ENCODE assay signal across 1 cellular context in the genomic region with DNA sequence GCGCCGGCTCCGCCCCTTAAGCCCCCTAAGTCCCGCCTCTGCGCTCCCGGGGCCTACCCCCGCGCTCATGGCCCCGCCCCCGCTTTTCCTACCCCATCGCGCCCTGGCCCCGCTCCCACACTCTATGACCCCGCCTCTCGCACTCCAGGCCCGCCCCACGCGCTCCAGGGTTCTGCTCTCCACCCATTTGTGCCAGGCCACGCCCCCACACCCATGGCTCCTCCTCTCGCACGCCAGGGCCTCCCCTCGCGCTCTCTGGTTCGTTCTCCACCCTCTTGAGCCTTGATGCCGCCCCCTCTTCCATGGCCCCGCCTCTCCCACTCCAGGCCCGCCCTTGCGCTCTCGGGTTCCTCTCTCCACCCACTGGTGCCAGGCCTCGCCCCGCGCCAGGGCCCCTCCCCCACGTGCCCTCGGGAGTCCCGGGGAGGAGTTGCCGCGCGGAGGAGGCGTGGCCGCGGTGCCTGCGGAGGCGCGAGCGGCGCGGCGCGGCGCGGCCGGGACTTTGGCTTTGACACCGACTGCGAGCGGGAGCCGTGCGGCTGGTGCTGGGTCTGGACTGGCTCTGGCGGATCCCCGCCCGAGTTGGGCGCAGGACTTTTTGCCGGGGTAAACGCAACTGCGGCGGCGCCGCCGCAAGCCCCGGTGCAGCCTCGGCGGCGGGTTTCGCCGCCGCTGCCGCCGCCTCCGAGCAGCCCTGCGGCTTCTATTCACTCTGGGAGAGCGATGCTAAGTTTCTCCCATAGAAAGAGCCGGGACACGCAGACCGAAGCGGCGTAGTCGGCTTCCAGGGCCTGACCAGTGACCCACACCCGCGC.
TF ChIP-seq lines count a peak whose summit lies in the region.

TSS of gene EEPD1 (plus strand) at position 499 of the 815 bp plus-strand sequence. CDS start 1,071 bp downstream, outside the sequence.

TF ChIP-seq in HepG2, 621 proteins besides CTCF, POLR2A, EP300 and RAD21 (continued from another document and continues in another):
- TF ChIP-seq, protein P1, sequence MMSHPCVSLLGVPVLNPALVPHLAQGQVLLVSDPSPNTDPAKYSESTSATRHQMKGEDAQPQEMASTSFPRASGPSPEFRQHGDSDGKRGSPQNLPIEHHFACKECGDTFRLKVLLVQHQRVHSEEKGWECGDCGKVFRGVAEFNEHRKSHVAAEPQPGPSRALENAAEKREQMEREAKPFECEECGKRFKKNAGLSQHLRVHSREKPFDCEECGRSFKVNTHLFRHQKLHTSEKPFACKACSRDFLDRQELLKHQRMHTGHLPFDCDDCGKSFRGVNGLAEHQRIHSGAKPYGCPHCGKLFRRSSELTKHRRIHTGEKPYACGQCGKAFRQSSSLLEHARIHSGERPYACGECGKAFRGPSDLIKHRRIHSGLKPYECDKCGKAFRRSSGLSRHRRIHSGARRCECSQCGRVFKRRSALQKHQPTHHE (CRISPR knock-in tag; IDR thresholded peaks at IDR 0.05; ENCODE audit: borderline replicate concordance), result peak; percentile 78; the same call in 1 of the 2 replicates
- TF ChIP-seq ISX (CRISPR knock-in tag; conservative IDR thresholded peaks at IDR 0.05), result no peak
- no peak for TF ChIP-seq JUND (CRISPR knock-in tag; IDR thresholded peaks at IDR 0.05)
- TF ChIP-seq PRDM4 (CRISPR knock-in tag; IDR thresholded peaks at IDR 0.05; ENCODE audit: borderline replicate concordance), result no peak
- no peak for TF ChIP-seq ZNF296 (CRISPR knock-in tag; conservative IDR thresholded peaks at IDR 0.05)
- TF ChIP-seq ZNF850 (CRISPR knock-in tag; conservative IDR thresholded peaks at IDR 0.05), result no peak
- TF ChIP-seq RFX1 (IDR thresholded peaks at IDR 0.05), result no peak
- no peak for TF ChIP-seq CC2D1A (CRISPR knock-in tag; IDR thresholded peaks at IDR 0.05)
- TF ChIP-seq KMT2A (CRISPR knock-in tag; IDR thresholded peaks at IDR 0.05), result peak; percentile 89; the same call in 1 of the 2 replicates
- no peak for TF ChIP-seq CREM (IDR thresholded peaks at IDR 0.05)
- TF ChIP-seq CREM (CRISPR knock-in tag; IDR thresholded peaks at IDR 0.05), result no peak
- TF ChIP-seq, protein P2, sequence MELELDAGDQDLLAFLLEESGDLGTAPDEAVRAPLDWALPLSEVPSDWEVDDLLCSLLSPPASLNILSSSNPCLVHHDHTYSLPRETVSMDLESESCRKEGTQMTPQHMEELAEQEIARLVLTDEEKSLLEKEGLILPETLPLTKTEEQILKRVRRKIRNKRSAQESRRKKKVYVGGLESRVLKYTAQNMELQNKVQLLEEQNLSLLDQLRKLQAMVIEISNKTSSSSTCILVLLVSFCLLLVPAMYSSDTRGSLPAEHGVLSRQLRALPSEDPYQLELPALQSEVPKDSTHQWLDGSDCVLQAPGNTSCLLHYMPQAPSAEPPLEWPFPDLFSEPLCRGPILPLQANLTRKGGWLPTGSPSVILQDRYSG (CRISPR knock-in tag; IDR thresholded peaks at IDR 0.05), result no peak
- TF ChIP-seq ZNF333 (CRISPR knock-in tag; IDR thresholded peaks at IDR 0.05; ENCODE audit: borderline replicate concordance), result no peak
- TF ChIP-seq NFE2L2 (IDR thresholded peaks at IDR 0.05; ENCODE audit: low read length), result no peak
- no peak for TF ChIP-seq ZBTB33 (CRISPR knock-in tag; IDR thresholded peaks at IDR 0.05)
- no peak for TF ChIP-seq CHD4 (IDR thresholded peaks at IDR 0.05; ENCODE audit: borderline replicate concordance, low read length)
- TF ChIP-seq ZNF326 (CRISPR knock-in tag; IDR thresholded peaks at IDR 0.05; ENCODE audit: borderline replicate concordance), result no peak
- no peak for TF ChIP-seq MEIS1 (CRISPR knock-in tag; IDR thresholded peaks at IDR 0.05; ENCODE audit: borderline replicate concordance)
- TF ChIP-seq ZNF652 (CRISPR knock-in tag; IDR thresholded peaks at IDR 0.05; ENCODE audit: borderline replicate concordance, low read depth), result no peak
- no peak for TF ChIP-seq RBM22 (optimal IDR thresholded peaks at IDR 0.05; ENCODE audit: low read length)
- TF ChIP-seq ZNF329 (CRISPR knock-in tag; IDR thresholded peaks at IDR 0.05; ENCODE audit: low read depth), result no peak
- TF ChIP-seq BCLAF1 (IDR thresholded peaks at IDR 0.05), result no peak
- TF ChIP-seq ZNF263 (CRISPR knock-in tag; IDR thresholded peaks at IDR 0.05), result no peak
- no peak for TF ChIP-seq SATB2 (CRISPR knock-in tag; IDR thresholded peaks at IDR 0.05)
- TF ChIP-seq SETDB1 (CRISPR knock-in tag; IDR thresholded peaks at IDR 0.05; ENCODE audit: borderline replicate concordance), result no peak
- TF ChIP-seq FOSL2 (CRISPR knock-in tag; IDR thresholded peaks at IDR 0.05), result no peak
- TF ChIP-seq, protein P3, sequence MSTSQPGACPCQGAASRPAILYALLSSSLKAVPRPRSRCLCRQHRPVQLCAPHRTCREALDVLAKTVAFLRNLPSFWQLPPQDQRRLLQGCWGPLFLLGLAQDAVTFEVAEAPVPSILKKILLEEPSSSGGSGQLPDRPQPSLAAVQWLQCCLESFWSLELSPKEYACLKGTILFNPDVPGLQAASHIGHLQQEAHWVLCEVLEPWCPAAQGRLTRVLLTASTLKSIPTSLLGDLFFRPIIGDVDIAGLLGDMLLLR (CRISPR knock-in tag; IDR thresholded peaks at IDR 0.05), result no peak
- TF ChIP-seq MAFK (conservative IDR thresholded peaks at IDR 0.05 in 1 of 2, IDR thresholded peaks at IDR 0.05 in 1 of 2; ENCODE audit: low read length in 2 of 2), result no peak
- peak; percentile 6; the same call in 1 of the 2 replicates for TF ChIP-seq BCL6 (CRISPR knock-in tag; IDR thresholded peaks at IDR 0.05)
- 0 out of 2 replicates have a peak, but pooled peaks have one; percentile 44 for TF ChIP-seq KDM2A (CRISPR knock-in tag; IDR thresholded peaks at IDR 0.05; ENCODE audit: borderline replicate concordance, low read depth)
- TF ChIP-seq TEAD2 (CRISPR knock-in tag; IDR thresholded peaks at IDR 0.05), result no peak
- TF ChIP-seq ZNF17 (CRISPR knock-in tag; IDR thresholded peaks at IDR 0.05), result no peak
- no peak for TF ChIP-seq CENPT (CRISPR knock-in tag; IDR thresholded peaks at IDR 0.05; ENCODE audit: low read depth)
- TF ChIP-seq, protein P4, sequence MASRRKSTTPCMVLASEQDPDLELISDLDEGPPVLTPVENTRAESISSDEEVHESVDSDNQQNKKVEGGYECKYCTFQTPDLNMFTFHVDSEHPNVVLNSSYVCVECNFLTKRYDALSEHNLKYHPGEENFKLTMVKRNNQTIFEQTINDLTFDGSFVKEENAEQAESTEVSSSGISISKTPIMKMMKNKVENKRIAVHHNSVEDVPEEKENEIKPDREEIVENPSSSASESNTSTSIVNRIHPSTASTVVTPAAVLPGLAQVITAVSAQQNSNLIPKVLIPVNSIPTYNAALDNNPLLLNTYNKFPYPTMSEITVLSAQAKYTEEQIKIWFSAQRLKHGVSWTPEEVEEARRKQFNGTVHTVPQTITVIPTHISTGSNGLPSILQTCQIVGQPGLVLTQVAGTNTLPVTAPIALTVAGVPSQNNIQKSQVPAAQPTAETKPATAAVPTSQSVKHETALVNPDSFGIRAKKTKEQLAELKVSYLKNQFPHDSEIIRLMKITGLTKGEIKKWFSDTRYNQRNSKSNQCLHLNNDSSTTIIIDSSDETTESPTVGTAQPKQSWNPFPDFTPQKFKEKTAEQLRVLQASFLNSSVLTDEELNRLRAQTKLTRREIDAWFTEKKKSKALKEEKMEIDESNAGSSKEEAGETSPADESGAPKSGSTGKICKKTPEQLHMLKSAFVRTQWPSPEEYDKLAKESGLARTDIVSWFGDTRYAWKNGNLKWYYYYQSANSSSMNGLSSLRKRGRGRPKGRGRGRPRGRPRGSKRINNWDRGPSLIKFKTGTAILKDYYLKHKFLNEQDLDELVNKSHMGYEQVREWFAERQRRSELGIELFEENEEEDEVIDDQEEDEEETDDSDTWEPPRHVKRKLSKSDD (CRISPR knock-in tag; IDR thresholded peaks at IDR 0.05; ENCODE audit: low read depth), result no peak
- no peak for TF ChIP-seq ZNF724P (CRISPR knock-in tag; IDR thresholded peaks at IDR 0.05; ENCODE audit: borderline replicate concordance)
- 0 out of 2 replicates have a peak, but pooled peaks have one; percentile 7 for TF ChIP-seq ZFY (CRISPR knock-in tag; IDR thresholded peaks at IDR 0.05)
- TF ChIP-seq, protein P5, sequence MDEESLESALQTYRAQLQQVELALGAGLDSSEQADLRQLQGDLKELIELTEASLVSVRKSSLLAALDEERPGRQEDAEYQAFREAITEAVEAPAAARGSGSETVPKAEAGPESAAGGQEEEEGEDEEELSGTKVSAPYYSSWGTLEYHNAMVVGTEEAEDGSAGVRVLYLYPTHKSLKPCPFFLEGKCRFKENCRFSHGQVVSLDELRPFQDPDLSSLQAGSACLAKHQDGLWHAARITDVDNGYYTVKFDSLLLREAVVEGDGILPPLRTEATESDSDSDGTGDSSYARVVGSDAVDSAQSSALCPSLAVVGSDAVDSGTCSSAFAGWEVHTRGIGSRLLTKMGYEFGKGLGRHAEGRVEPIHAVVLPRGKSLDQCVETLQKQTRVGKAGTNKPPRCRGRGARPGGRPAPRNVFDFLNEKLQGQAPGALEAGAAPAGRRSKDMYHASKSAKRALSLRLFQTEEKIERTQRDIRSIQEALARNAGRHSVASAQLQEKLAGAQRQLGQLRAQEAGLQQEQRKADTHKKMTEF (CRISPR knock-in tag; IDR thresholded peaks at IDR 0.05), result peak; percentile 39; the same call in 1 of the 2 replicates
- TF ChIP-seq SCMH1 (CRISPR knock-in tag; IDR thresholded peaks at IDR 0.05; ENCODE audit: borderline replicate concordance), result no peak
- TF ChIP-seq ZNF879 (CRISPR knock-in tag; IDR thresholded peaks at IDR 0.05), result no peak
- no peak for TF ChIP-seq GTF2F1 (IDR thresholded peaks at IDR 0.05; ENCODE audit: low read length)
- TF ChIP-seq ZNF20 (CRISPR knock-in tag; IDR thresholded peaks at IDR 0.05), result no peak
- no peak for TF ChIP-seq ZNF841 (CRISPR knock-in tag; IDR thresholded peaks at IDR 0.05; ENCODE audit: borderline replicate concordance)
- no peak for TF ChIP-seq ZKSCAN1 (IDR thresholded peaks at IDR 0.05; ENCODE audit: low read length)
- TF ChIP-seq U2AF2 (IDR thresholded peaks at IDR 0.05; ENCODE audit: low read depth, low read length), result no peak
- TF ChIP-seq POLR2AphosphoS5 (IDR thresholded peaks at IDR 0.05; ENCODE audit: low read depth, low read length), result peak; percentile 74
- no peak; the same call in 1 of the 2 replicates for TF ChIP-seq CAMTA2 (CRISPR knock-in tag; IDR thresholded peaks at IDR 0.05; ENCODE audit: borderline replicate concordance)
- peak; percentile 79 for TF ChIP-seq RBM39 (IDR thresholded peaks at IDR 0.05; ENCODE audit: low read depth, low read length, poor library complexity, severe bottlenecking)
- TF ChIP-seq ZBTB46 (CRISPR knock-in tag; IDR thresholded peaks at IDR 0.05; ENCODE audit: borderline replicate concordance), result no peak; the same call in 1 of the 2 replicates
- TF ChIP-seq SRSF1 (optimal IDR thresholded peaks at IDR 0.05; ENCODE audit: low read depth, low read length), result no peak
